Comparison of ENCODE assay signal across 1 cellular context in genomic region chr14:23307687-23308644, GRCh38.
TF ChIP-seq lines count a peak whose summit lies in the region.

No MANE protein-coding gene starts in this region.

TF ChIP-seq in H1, 55 proteins besides CTCF, POLR2A, EP300 and RAD21:
- TF ChIP-seq SUZ12 (IDR thresholded peaks at IDR 0.05; ENCODE audit: low read length) = no peak
TF ChIP-seq in H1: peak in this region for 0.
